8 cellular contexts compared by ENCODE assay signal in genomic region chr14:68282479-68283377, GRCh38.
DNase-seq lines count a peak whose midpoint lies in the region; ATAC-seq and TF ChIP-seq lines count a peak whose summit lies in the region.

No MANE protein-coding gene starts in this region.

- no peaks in the 10 kb centered on the region for H3K27me3 Mint-ChIP-seq in activated CD4-positive, alpha-beta memory T cell treated with anti-CD3 and anti-CD28 coated beads, Interleukin-2, amount 10 ng/mL, durations not matched to agents 7 days and 5 days

- H3K9me3 Mint-ChIP-seq in activated CD4-positive, alpha-beta memory T cell treated with anti-CD3 and anti-CD28 coated beads, Interleukin-2, amount 10 ng/mL, durations not matched to agents 7 days and 5 days = no peaks in the 10 kb centered on the region

- CTCF ChIA-PET in activated CD4-positive, alpha-beta memory T cell treated with anti-CD3 and anti-CD28 coated beads, Interleukin-2, amount 10 ng/mL, durations not matched to agents 7 days and 5 days (lab: Charles Lee) = interaction anchor here (0.8 to 3.3 kb wide), 7 partner anchors 7 to 562 kb away, joined by 3 to 23 read pairs (median 4); no protein-coding TSS in a partner anchor

- POLR2A ChIA-PET in activated CD4-positive, alpha-beta memory T cell treated with anti-CD3 and anti-CD28 coated beads, Interleukin-2, amount 10 ng/mL, durations not matched to agents 7 days and 5 days (lab: Charles Lee) = interaction anchor here (0.7 to 6.4 kb wide), 15 partner anchors 10 to 1116 kb away, joined by 3 to 45 read pairs (median 8); partner anchors contain the start of genes ERH, SLC39A9 and ZFP36L1

- H3K4me3 Mint-ChIP-seq in activated CD4-positive, alpha-beta memory T cell treated with anti-CD3 and anti-CD28 coated beads, Interleukin-2, amount 10 ng/mL, durations not matched to agents 7 days and 5 days = no peak overlapping the region

- H3K4me1 Mint-ChIP-seq in activated CD4-positive, alpha-beta memory T cell treated with anti-CD3 and anti-CD28 coated beads, Interleukin-2, amount 10 ng/mL, durations not matched to agents 7 days and 5 days = peaks cover 47% of the 10 kb centered on the region

- ATAC-seq in GM19023 (IDR thresholded peaks at IDR 0.05; ENCODE audit: unreplicated experiment) = peak; percentile 40
- peak; percentile 23 for ATAC-seq in HG03045 (IDR thresholded peaks at IDR 0.05; ENCODE audit: unreplicated experiment)

- DNase-seq in activated CD4-positive, alpha-beta memory T cell treated with anti-CD3 and anti-CD28 coated beads, Interleukin-2, amount 10 ng/mL, durations not matched to agents 7 days and 5 days = no peak
- DNase-seq in stimulated activated CD4-positive, alpha-beta T cell treated with anti-CD3 and anti-CD28 coated beads, Interleukin-2, amount 100 ng/mL, for 24 hours = peak; percentile 8 to 44
- no peak for DNase-seq in NCI-H1694 treated with DMSO at 0.1 percent for 48 hours (lab: John Stamatoyannopoulos, UW)
- no peak for DNase-seq in GM20000 (ENCODE audit: low spot score)
- no peak for DNase-seq in LoVo (ENCODE audit: low spot score)
- DNase-seq in NCI-H2081 treated with DMSO at 0.1 percent for 48 hours (lab: John Stamatoyannopoulos, UW) = no peak

- H3K27ac Mint-ChIP-seq in activated CD4-positive, alpha-beta memory T cell treated with anti-CD3 and anti-CD28 coated beads, Interleukin-2, amount 10 ng/mL, durations not matched to agents 7 days and 5 days = peak overlapping the region; percentile 96

- peaks cover 4% of the 10 kb centered on the region for H3K36me3 Mint-ChIP-seq in activated CD4-positive, alpha-beta memory T cell treated with anti-CD3 and anti-CD28 coated beads, Interleukin-2, amount 10 ng/mL, durations not matched to agents 7 days and 5 days (ENCODE audit: low read depth)

- no peak for TF ChIP-seq CTCF in GM20000 (IDR thresholded peaks at IDR 0.05; ENCODE audit: extremely low read depth, missing control alignments)

Comparison
In these comparisons a context has a peak if more than half of its experiments do, and no peak if none do; other contexts are left out.
1. DNase-seq: peak in stimulated activated CD4-positive, alpha-beta T cell treated with anti-CD3 and anti-CD28 coated beads, Interleukin-2, amount 100 ng/mL, for 24 hours (2 of 2); none in activated CD4-positive, alpha-beta memory T cell treated with anti-CD3 and anti-CD28 coated beads, Interleukin-2, amount 10 ng/mL, durations not matched to agents 7 days and 5 days (single experiment), NCI-H1694 treated with DMSO at 0.1 percent for 48 hours (single experiment), GM20000 (single experiment), LoVo (single experiment) and NCI-H2081 treated with DMSO at 0.1 percent for 48 hours (single experiment).